In the genomic region with DNA sequence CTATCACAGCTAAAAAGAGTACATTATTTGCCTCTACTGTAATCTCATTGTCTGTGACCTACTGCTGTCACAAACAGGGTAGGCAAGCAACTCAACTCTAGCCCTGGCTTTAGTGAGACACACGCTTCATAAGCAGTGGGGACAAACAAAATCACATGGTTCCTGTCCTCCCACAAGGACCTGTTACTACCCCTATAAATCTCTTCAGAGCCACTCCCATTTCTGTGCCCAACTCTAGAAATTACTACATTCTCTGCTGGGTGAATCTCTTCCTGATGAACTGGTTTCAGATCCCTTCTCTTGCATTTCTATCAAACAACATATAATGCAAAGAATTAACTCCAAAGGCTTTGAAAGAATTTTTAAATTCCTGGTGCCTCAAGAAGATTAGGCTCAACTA, we compare ENCODE assay signal across 15 cellular contexts.
DNase-seq lines count a peak whose midpoint lies in the region; ATAC-seq, FAIRE-seq and TF ChIP-seq lines count a peak whose summit lies in the region.
"Had no signal": no experiment of that assay in that cellular context is flagged by ENCODE, and none has a peak within 500 bp of the region (broad histone marks: within the 10 kb centered on the region; RNA-seq: fewer than 3 reads in every experiment).

No MANE protein-coding gene starts in this region.

- H2BK12ac ChIP-seq in neuronal stem cell (ENCODE audit: low read length): no peak overlapping the region

- no peak overlapping the region for H3K14ac ChIP-seq in neuronal stem cell (ENCODE audit: low read length)

- H3K18ac ChIP-seq in neuronal stem cell (ENCODE audit: low read length): no peak overlapping the region

- no peak overlapping the region for H3K4me3 ChIP-seq in neuronal stem cell (ENCODE audit: low read length in 2 of 2)
- H3K4me3 ChIP-seq: A549 had no signal

- H3K27me3 ChIP-seq in neuronal stem cell (ENCODE audit: control insufficient read depth in 3 of 3, insufficient read depth in 3 of 3, low read depth in 1 of 3, low read length in 3 of 3): no peaks in the 10 kb centered on the region

- H3K36me3 Mint-ChIP-seq in WTC11: no peaks in the 10 kb centered on the region; the same call in 1 of the 2 replicates

- no peaks in the 10 kb centered on the region for H3K4me1 ChIP-seq in neuronal stem cell (ENCODE audit: control insufficient read depth in 2 of 2, insufficient read depth in 1 of 2, low read depth in 1 of 2, low read length in 2 of 2)
- H3K4me1 ChIP-seq: A549, Caco-2 had no signal

- peaks cover 0 to 2% of the 10 kb centered on the region in 2 donors for H3K36me3 ChIP-seq in neuronal stem cell (replicated peaks in 1 of 2; ENCODE audit: control insufficient read depth in 2 of 2, insufficient read depth in 2 of 2, low read length in 2 of 2)

- H3K27ac Mint-ChIP-seq in WTC11: no peak overlapping the region
- H3K27ac Mint-ChIP-seq: CD8-positive, alpha-beta memory T cell had no signal

- TF ChIP-seq CTCF in WTC11 (IDR thresholded peaks at IDR 0.05): no peak

- no peak overlapping the region for H2AFZ ChIP-seq in neuronal stem cell (ENCODE audit: low read length)

- no CpG with 5 or more reads among the region's 1 CpG for WGBS in neuronal stem cell (ENCODE audit: extremely low coverage in 2 of 2, insufficient read length in 2 of 2, insufficient replicate concordance in 1 of 2), 2 donors

- H3K4me3 Mint-ChIP-seq in WTC11: no peak overlapping the region
- H3K4me3 Mint-ChIP-seq: CD14-positive monocyte; CD8-positive, alpha-beta memory T cell had no signal

- peak; percentile 89 for ATAC-seq in esophagus mucosa
- no peak for ATAC-seq in HG03135 (IDR thresholded peaks at IDR 0.05; ENCODE audit: unreplicated experiment)
- no peak for ATAC-seq in HG03095 (IDR thresholded peaks at IDR 0.05; ENCODE audit: unreplicated experiment)
- ATAC-seq in WTC11: no peak
- ATAC-seq: A549 had no signal

- no peak overlapping the region for H3K4ac ChIP-seq in neuronal stem cell (ENCODE audit: low read length)

- no peak overlapping the region for H2BK5ac ChIP-seq in neuronal stem cell (ENCODE audit: low read length)

- no peak overlapping the region for H3K9ac ChIP-seq in neuronal stem cell (ENCODE audit: low read depth, low read length, poor library complexity)

- H2BK15ac ChIP-seq in neuronal stem cell (ENCODE audit: low read length): no peak overlapping the region

- H3K4me1 Mint-ChIP-seq in WTC11: no peaks in the 10 kb centered on the region
- H3K4me1 Mint-ChIP-seq: CD8-positive, alpha-beta memory T cell had no signal

- no peaks in the 10 kb centered on the region; the same call in 1 of the 2 replicates for H3K27me3 Mint-ChIP-seq in WTC11 (ENCODE audit: low read depth)
- H3K27me3 Mint-ChIP-seq: CD8-positive, alpha-beta memory T cell had no signal

- no peak overlapping the region for H2BK120ac ChIP-seq in neuronal stem cell (ENCODE audit: low read depth, low read length)

- H2AK5ac ChIP-seq in neuronal stem cell (ENCODE audit: low read depth, low read length): no peak overlapping the region

- no peak overlapping the region for H3K23ac ChIP-seq in neuronal stem cell (ENCODE audit: low read depth, low read length, poor library complexity)

- POLR2A ChIA-PET in WTC11 (lab: Charles Lee): no interaction called here

- CTCF ChIA-PET in WTC11 (lab: Charles Lee): no interaction called here

- no peak overlapping the region for H3K27ac ChIP-seq in neuronal stem cell (replicated peaks; ENCODE audit: low read length)
- H3K27ac ChIP-seq: A549 had no signal

- H4K8ac ChIP-seq in neuronal stem cell (ENCODE audit: low read depth, low read length): no peak overlapping the region

- no peaks in the 10 kb centered on the region for H3K9me3 ChIP-seq in neuronal stem cell (replicated peaks in 1 of 2; ENCODE audit: control insufficient read depth in 2 of 2, insufficient read depth in 1 of 2, low read depth in 1 of 2, low read length in 2 of 2)
- H3K9me3 ChIP-seq: A549, Caco-2 had no signal

- no peak overlapping the region for H4K91ac ChIP-seq in neuronal stem cell (ENCODE audit: low read depth, low read length, poor library complexity)

- no peak overlapping the region for H3K4me2 ChIP-seq in neuronal stem cell (ENCODE audit: insufficient read depth, low read length, poor library complexity, severe bottlenecking)
- H3K4me2 ChIP-seq: A549 had no signal

- H3K79me1 ChIP-seq in neuronal stem cell (ENCODE audit: low read depth, low read length): peaks cover 1% of the 10 kb centered on the region

- DNase-seq in CD1c-positive myeloid dendritic cell (ENCODE audit: extremely low spot score) (peak; percentile 60), GM19239 (ENCODE audit: insufficient read length, low spot score) (no peak), NCI-H82 treated with DMSO at 0.1 percent for 48 hours (lab: John Stamatoyannopoulos, UW; ENCODE audit: unreplicated experiment) (peak; percentile 1), neuronal stem cell (ENCODE audit: low spot score) (no peak), WTC11 (ENCODE audit: low spot score) (no peak)
- DNase-seq: Caco-2; CD8-positive, alpha-beta memory T cell; DND-41; GF-D8; HCEC 1CT had no signal

- peak; percentile 63 for FAIRE-seq in GM19239 (lab: Jason Lieb, UNC)

- H3K9me3 Mint-ChIP-seq in WTC11: peaks cover 3% of the 10 kb centered on the region; the same call in 1 of the 2 replicates
- H3K9me3 Mint-ChIP-seq: CD14-positive monocyte had no signal

TF ChIP-seq in WTC11, 78 proteins besides CTCF, POLR2A, EP300 and RAD21:
- no peak for TF ChIP-seq KAT7 (CRISPR knock-in tag; IDR thresholded peaks at IDR 0.05; ENCODE audit: borderline replicate concordance)
- TF ChIP-seq OVOL2 (CRISPR knock-in tag; IDR thresholded peaks at IDR 0.05; ENCODE audit: borderline replicate concordance): no peak
- no peak for TF ChIP-seq RELA (CRISPR knock-in tag; IDR thresholded peaks at IDR 0.05; ENCODE audit: borderline replicate concordance)
- no peak for TF ChIP-seq TEAD1 (CRISPR knock-in tag; IDR thresholded peaks at IDR 0.05)
- no peak for TF ChIP-seq SOX15 (CRISPR knock-in tag; IDR thresholded peaks at IDR 0.05)
- no peak for TF ChIP-seq NR2C2 (CRISPR knock-in tag; IDR thresholded peaks at IDR 0.05)
- TF ChIP-seq ELF4 (CRISPR knock-in tag; IDR thresholded peaks at IDR 0.05; ENCODE audit: low read depth): no peak

Comparison
In these comparisons a context has a peak if more than half of its experiments do, and no peak if none do; other contexts are left out.
1. DNase-seq: peak in CD1c-positive myeloid dendritic cell (single experiment) and NCI-H82 treated with DMSO at 0.1 percent for 48 hours (single experiment); none in GM19239 (single experiment), neuronal stem cell (single experiment) and WTC11 (single experiment).